13 cellular contexts compared by ENCODE assay signal in the genomic region with DNA sequence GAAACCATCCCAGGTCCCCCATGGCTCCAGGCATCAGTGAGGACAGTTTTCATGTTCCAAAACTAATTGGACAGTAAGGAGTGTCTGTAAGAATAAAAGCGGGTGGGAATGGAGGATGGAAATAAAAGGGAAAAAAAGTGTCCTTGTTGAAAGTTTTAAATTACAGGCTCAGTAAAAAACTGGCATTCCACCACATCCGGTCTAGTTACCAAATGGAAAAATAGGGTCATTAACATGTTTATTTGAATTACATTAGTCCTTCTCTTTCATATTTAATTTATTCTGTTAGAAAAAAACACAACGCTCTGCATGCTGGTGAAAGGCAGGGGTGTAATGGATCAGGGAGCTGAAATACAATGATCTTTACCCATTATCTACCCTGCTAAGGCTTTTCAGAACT.
DNase-seq lines count a peak whose midpoint lies in the region; ATAC-seq, FAIRE-seq and TF ChIP-seq lines count a peak whose summit lies in the region.
"Had no signal": no experiment of that assay in that cellular context is flagged by ENCODE, and none has a peak within 500 bp of the region (broad histone marks: within the 10 kb centered on the region; RNA-seq: fewer than 3 reads in every experiment).

No MANE protein-coding gene starts in this region.

- no peak for FAIRE-seq in GM19239 (lab: Jason Lieb, UNC)

- peaks cover 43% of the 10 kb centered on the region for H3K4me1 Mint-ChIP-seq in memory B cell

- peaks cover 14% of the 10 kb centered on the region for H3K36me3 Mint-ChIP-seq in memory B cell

- H3K9me3 ChIP-seq in heart left ventricle = no peaks in the 10 kb centered on the region
- no peaks in the 10 kb centered on the region for H3K9me3 ChIP-seq in transverse colon
- H3K9me3 ChIP-seq in effector memory CD4-positive, alpha-beta T cell (ENCODE audit: control insufficient read depth, low read length) = no peaks in the 10 kb centered on the region
- H3K9me3 ChIP-seq: thoracic aorta had no signal

- ATAC-seq in heart left ventricle = peak in 1 of 4 donors; percentile 13
- ATAC-seq in Right ventricle myocardium inferior = no peak
- ATAC-seq in memory B cell (ENCODE audit: low read depth) = no peak
- no peak for ATAC-seq in HG03521 (IDR thresholded peaks at IDR 0.05; ENCODE audit: unreplicated experiment)

- WGBS in heart left ventricle, 4 donors = 58 to 74% (median 69%) methylated on average over 3 of the region's 3 CpGs
- WGBS in transverse colon (ENCODE audit: low coverage in 1 of 2), 2 donors = 64 to 74% methylated on average over 3 of the region's 3 CpGs

- H3K4me3 Mint-ChIP-seq in memory B cell = no peak overlapping the region
- H3K4me3 Mint-ChIP-seq: T-helper 1 cell treated with Interleukin-12 subunit alpha and Interleukin-12 subunit beta and Interleukin-4 antibody, amounts not matched to agents 30 μg/mL and 1 μg/mL, for 36 hours had no signal

- H3K36me3 ChIP-seq in heart left ventricle = no peaks in the 10 kb centered on the region
- H3K36me3 ChIP-seq in transverse colon = no peaks in the 10 kb centered on the region
- H3K36me3 ChIP-seq in effector memory CD4-positive, alpha-beta T cell (ENCODE audit: control insufficient read depth, insufficient read depth, low read length) = no peaks in the 10 kb centered on the region
- H3K36me3 ChIP-seq: cardiac muscle cell, thoracic aorta had no signal

- H3K4me3 ChIP-seq in heart left ventricle = no peak overlapping the region
- no peak overlapping the region for H3K4me3 ChIP-seq in transverse colon
- H3K4me3 ChIP-seq in effector memory CD4-positive, alpha-beta T cell (ENCODE audit: insufficient read depth, low read depth, low read length, poor library complexity, severe bottlenecking) = no peak overlapping the region
- H3K4me3 ChIP-seq: cardiac muscle cell, thoracic aorta had no signal

- in situ Hi-C loops in transverse colon (cut with MboI; ENCODE audit: low pct_ligation_motif_present in 1 of 4, low pct_unique_long_range_greater_than_20kb in 1 of 4, low sequenced_read_pairs in 3 of 4) = loop anchor here in 1 of 4 donors (10.0 kb wide), 1 partner anchor 256 kb away; no protein-coding TSS in a partner anchor

- H3K4me1 ChIP-seq in heart left ventricle (peaks cover 0 to 88% (median 53%) of the 10 kb centered on the region in 12 donors), transverse colon (peaks cover 0 to 22% (median 3%) of the 10 kb centered on the region in 4 donors)
- H3K4me1 ChIP-seq in effector memory CD4-positive, alpha-beta T cell (ENCODE audit: control insufficient read depth, insufficient read depth, low read length, poor library complexity, severe bottlenecking) = no peaks in the 10 kb centered on the region

- no peak for TF ChIP-seq EP300 in transverse colon (IDR thresholded peaks at IDR 0.05; ENCODE audit: low read depth)

- H3K27me3 Mint-ChIP-seq in memory B cell = no peaks in the 10 kb centered on the region

- H3K27ac ChIP-seq in heart left ventricle (peak overlapping the region in 11 of 12 donors; percentile 19 to 82 (median 64)), transverse colon (peak overlapping the region; percentile 31 to 48 (median 41))
- no peak overlapping the region for H3K27ac ChIP-seq in effector memory CD4-positive, alpha-beta T cell (ENCODE audit: insufficient read depth, low read length, poor library complexity, severe bottlenecking)
- H3K27ac ChIP-seq: cardiac muscle cell had no signal

- peak in 1 of 5 donors; percentile 8 for DNase-seq in heart left ventricle
- no peak for DNase-seq in Right ventricle myocardium inferior (ENCODE audit: missing footprints)
- peak; percentile 68 for DNase-seq in dedifferentiated amniotic fluid mesenchymal stem cell (ENCODE audit: extremely low spot score)
- DNase-seq in memory B cell (ENCODE audit: low spot score in 2 of 2) = no peak
- no peak for DNase-seq in transverse colon
- DNase-seq in effector memory CD4-positive, alpha-beta T cell = no peak
- no peak for DNase-seq in GM19239 (ENCODE audit: insufficient read length, low spot score)
- DNase-seq: glutamatergic neuron, NCI-H146 had no signal

- H3K27me3 ChIP-seq in heart left ventricle = no peaks in the 10 kb centered on the region
- H3K27me3 ChIP-seq in transverse colon = no peaks in the 10 kb centered on the region
- H3K27me3 ChIP-seq in effector memory CD4-positive, alpha-beta T cell (replicated peaks; ENCODE audit: control insufficient read depth, insufficient read depth, low read length, poor library complexity, severe bottlenecking) = no peaks in the 10 kb centered on the region
- H3K27me3 ChIP-seq: cardiac muscle cell had no signal

- H3K9me3 Mint-ChIP-seq in memory B cell = no peaks in the 10 kb centered on the region
- H3K9me3 Mint-ChIP-seq: T-helper 1 cell treated with Interleukin-12 subunit alpha and Interleukin-12 subunit beta and Interleukin-4 antibody, amounts not matched to agents 30 μg/mL and 1 μg/mL, for 36 hours had no signal

- TF ChIP-seq POLR2A in heart left ventricle (IDR thresholded peaks at IDR 0.05) = no peak
- no peak for TF ChIP-seq POLR2A in transverse colon (IDR thresholded peaks at IDR 0.05)

- TF ChIP-seq CTCF in heart left ventricle (IDR thresholded peaks at IDR 0.05) (no peak), transverse colon (IDR thresholded peaks at IDR 0.05) (no peak)

- intact Hi-C loops in heart left ventricle (cut with DNase I) = loop anchor here in 1 of 10 donors (1.0 kb wide), 1 partner anchor 10 kb away; no protein-coding TSS in a partner anchor
- intact Hi-C loops in Right ventricle myocardium inferior (cut with DNase I) = loop anchor here (10.0 kb wide), 1 partner anchor 344 kb away; no protein-coding TSS in a partner anchor
- intact Hi-C loops in transverse colon (cut with DNase I; ENCODE audit: low total_unique reads) = no loop called here

- H3K27ac Mint-ChIP-seq in memory B cell = peak overlapping the region; percentile 64
- H3K27ac Mint-ChIP-seq: T-helper 1 cell treated with Interleukin-12 subunit alpha and Interleukin-12 subunit beta and Interleukin-4 antibody, amounts not matched to agents 30 μg/mL and 1 μg/mL, for 36 hours had no signal
